Comparison of ENCODE assay signal across 10 cellular contexts in the genomic region with DNA sequence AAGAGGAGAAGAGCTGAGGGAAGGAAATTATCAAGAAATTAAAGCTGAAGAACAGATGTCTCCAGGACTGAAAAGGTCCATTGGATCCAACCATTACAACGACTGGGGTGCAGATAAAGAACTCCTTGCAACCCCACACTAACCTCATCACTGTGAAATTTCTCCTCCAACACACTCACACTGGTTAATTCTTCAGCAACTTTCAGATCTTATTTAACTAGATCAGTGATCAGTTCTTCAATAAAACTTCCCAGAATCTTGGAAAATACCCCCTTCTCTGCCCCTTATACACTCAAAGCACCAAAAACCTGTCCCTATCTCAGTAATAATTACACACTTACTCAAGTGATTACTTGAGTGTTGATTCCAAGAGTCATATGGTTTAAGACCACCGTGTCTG.
A peak's percentile ranks its signal among the peaks of the same experiment; 100 is the strongest.
DNase-seq lines count a peak whose midpoint lies in the region; ATAC-seq, FAIRE-seq and TF ChIP-seq lines count a peak whose summit lies in the region.
"Had no signal": no experiment of that assay in that cellular context is flagged by ENCODE, and none has a peak within 500 bp of the region (broad histone marks: within the 10 kb centered on the region; RNA-seq: fewer than 3 reads in every experiment).

No MANE protein-coding gene starts in this region.

- BruUV-seq in endothelial cell of umbilical vein (replicated peaks; lab: Mats Ljungman, UMichigan) = no TSS peak

- H2AFZ ChIP-seq in OCI-LY3 (ENCODE audit: low read depth, low read length) = peak overlapping the region; percentile 64; the same call in 1 of the 2 replicates
- peak overlapping the region; percentile 98 for H2AFZ ChIP-seq in endothelial cell of umbilical vein (ENCODE audit: low read depth, low read length)

- peaks cover 17% of the 10 kb centered on the region for H3K4me1 ChIP-seq in OCI-LY3 (ENCODE audit: low read length)
- peaks cover 13% of the 10 kb centered on the region for H3K4me1 ChIP-seq in endothelial cell of umbilical vein (ENCODE audit: control insufficient read depth, extremely low read depth, insufficient read depth, low read length)
- H3K4me1 ChIP-seq in psoas muscle = peaks cover 19% of the 10 kb centered on the region

- TF ChIP-seq CTCF in OCI-LY3 (IDR thresholded peaks at IDR 0.05; ENCODE audit: low read depth, low read length) (no peak), endothelial cell of umbilical vein (IDR thresholded peaks at IDR 0.05; ENCODE audit: extremely low read depth in 1 of 2, insufficient read depth in 1 of 2, low read depth in 1 of 2, low read length in 2 of 2) (no peak), psoas muscle (IDR thresholded peaks at IDR 0.05) (no peak), progenitor cell of endocrine pancreas (IDR thresholded peaks at IDR 0.05; ENCODE audit: unreplicated experiment) (no peak)

- H3K4me2 ChIP-seq in OCI-LY3 (ENCODE audit: low read length) (peak overlapping the region; percentile 74), endothelial cell of umbilical vein (ENCODE audit: insufficient read depth, low read length) (peak overlapping the region; percentile 87)

- no peaks in the 10 kb centered on the region for H3K27me3 ChIP-seq in OCI-LY3 (ENCODE audit: low read depth, low read length)
- H3K27me3 ChIP-seq in endothelial cell of umbilical vein (ENCODE audit: control insufficient read depth in 2 of 2, insufficient read depth in 2 of 2, low read length in 2 of 2) = no peaks in the 10 kb centered on the region
- no peaks in the 10 kb centered on the region for H3K27me3 ChIP-seq in psoas muscle (ENCODE audit: insufficient read depth in 3 of 3, low read length in 2 of 3)

- dilution Hi-C loops in endothelial cell of umbilical vein (cut with MboI; ENCODE audit: extremely low pct_ligation_motif_present, low sequenced_read_pairs) = no loop called here

- no peak overlapping the region for H3K4me3 Mint-ChIP-seq in activated naive CD4-positive, alpha-beta T cell treated with anti-CD3 and anti-CD28 coated beads for 36 hours
- no peak overlapping the region for H3K4me3 Mint-ChIP-seq in stimulated activated memory B cell treated with anti-CD40 and anti-IgM and Interleukin-4, amounts not matched to agents 10 μg/mL and 1 μg/mL and 100 μg/mL, for 72 hours
- no peak overlapping the region for H3K4me3 Mint-ChIP-seq in progenitor cell of endocrine pancreas (ENCODE audit: low read depth)
- H3K4me3 Mint-ChIP-seq: nephron had no signal

- H4K20me1 ChIP-seq in OCI-LY3 (ENCODE audit: insufficient read depth, low read length) (no peaks in the 10 kb centered on the region), endothelial cell of umbilical vein (replicated peaks; ENCODE audit: control insufficient read depth, extremely low read depth, insufficient read depth, low read length) (no peaks in the 10 kb centered on the region)

- H3K9me3 ChIP-seq in OCI-LY3 (ENCODE audit: insufficient read depth, low read length) = no peaks in the 10 kb centered on the region
- no peaks in the 10 kb centered on the region for H3K9me3 ChIP-seq in endothelial cell of umbilical vein (replicated peaks; ENCODE audit: control insufficient read depth, insufficient read depth, low read length)
- H3K9me3 ChIP-seq in psoas muscle = no peaks in the 10 kb centered on the region

- H3K27me3 Mint-ChIP-seq in activated naive CD4-positive, alpha-beta T cell treated with anti-CD3 and anti-CD28 coated beads for 36 hours (ENCODE audit: low read depth) = no peaks in the 10 kb centered on the region
- H3K27me3 Mint-ChIP-seq in stimulated activated memory B cell treated with anti-CD40 and anti-IgM and Interleukin-4, amounts not matched to agents 10 μg/mL and 1 μg/mL and 100 μg/mL, for 72 hours = no peaks in the 10 kb centered on the region
- no peaks in the 10 kb centered on the region for H3K27me3 Mint-ChIP-seq in progenitor cell of endocrine pancreas

- DNase-seq in activated naive CD4-positive, alpha-beta T cell treated with anti-CD3 and anti-CD28 coated beads for 36 hours = no peak
- no peak for DNase-seq in activated naive CD4-positive, alpha-beta T cell treated with anti-CD3 and anti-CD28 coated beads, Interleukin-2, amount 50 U/mL, for 16 hours
- DNase-seq in endothelial cell of umbilical vein (ENCODE audit: low read depth, low spot score) (peak; percentile 7), psoas muscle (no peak), GM19240 (ENCODE audit: insufficient read length, low spot score) (no peak), progenitor cell of endocrine pancreas (ENCODE audit: low spot score, unreplicated experiment) (no peak)
- DNase-seq: stimulated activated CD8-positive, alpha-beta memory T cell treated with anti-CD3 and anti-CD28 coated beads, Interleukin-4, amount 100 ng/mL, for 48 hours had no signal

- H3K9me1 ChIP-seq in endothelial cell of umbilical vein (replicated peaks; ENCODE audit: control insufficient read depth, extremely low read depth, insufficient read depth, low read length) = no peaks in the 10 kb centered on the region

- H3K36me3 ChIP-seq in OCI-LY3 (replicated peaks; ENCODE audit: low read depth, low read length) (no peaks in the 10 kb centered on the region), endothelial cell of umbilical vein (ENCODE audit: control insufficient read depth in 2 of 2, extremely low read depth in 1 of 2, insufficient read depth in 2 of 2, low read length in 2 of 2) (no peaks in the 10 kb centered on the region), psoas muscle (ENCODE audit: insufficient read depth in 1 of 2, low read depth in 1 of 2) (no peaks in the 10 kb centered on the region)

- peaks cover 44% of the 10 kb centered on the region for H3K4me1 Mint-ChIP-seq in activated naive CD4-positive, alpha-beta T cell treated with anti-CD3 and anti-CD28 coated beads for 36 hours (ENCODE audit: low read depth)
- peaks cover 16% of the 10 kb centered on the region for H3K4me1 Mint-ChIP-seq in stimulated activated memory B cell treated with anti-CD40 and anti-IgM and Interleukin-4, amounts not matched to agents 10 μg/mL and 1 μg/mL and 100 μg/mL, for 72 hours
- no peaks in the 10 kb centered on the region for H3K4me1 Mint-ChIP-seq in progenitor cell of endocrine pancreas (ENCODE audit: low read depth)

- POLR2A ChIA-PET in endothelial cell of umbilical vein (lab: Charles Lee) = no interaction called here

- H3K79me2 ChIP-seq in OCI-LY3 (ENCODE audit: low read length) (no peaks in the 10 kb centered on the region), endothelial cell of umbilical vein (ENCODE audit: control insufficient read depth, insufficient read depth, low read length) (no peaks in the 10 kb centered on the region)

- FAIRE-seq in endothelial cell of umbilical vein (lab: Jason Lieb, UNC) = no peak

- TF ChIP-seq POLR2A in endothelial cell of umbilical vein (IDR thresholded peaks at IDR 0.05; ENCODE audit: low read depth, low read length) = no peak

- no peak for ATAC-seq in stimulated activated memory B cell treated with anti-CD40 and anti-IgM and Interleukin-4, amounts not matched to agents 10 μg/mL and 1 μg/mL and 100 μg/mL, for 72 hours
- ATAC-seq in psoas muscle = no peak

- CTCF ChIA-PET in activated naive CD4-positive, alpha-beta T cell treated with anti-CD3 and anti-CD28 coated beads for 36 hours (lab: Charles Lee) = interaction anchor here (0.6 to 2.8 kb wide), 14 partner anchors 13 to 438 kb away, joined by 3 to 15 read pairs (median 4); no protein-coding TSS in a partner anchor
- CTCF ChIA-PET in endothelial cell of umbilical vein (lab: Charles Lee) = interaction anchor here (0.6 to 3.5 kb wide), 56 partner anchors 9 to 675 kb away, joined by 3 to 117 read pairs (median 4); partner anchors contain the start of gene RAB18

- H3K27ac ChIP-seq in OCI-LY3 (ENCODE audit: low read length) (no peak overlapping the region), endothelial cell of umbilical vein (ENCODE audit: insufficient read depth, low read depth, low read length) (no peak overlapping the region), psoas muscle (no peak overlapping the region)

- H3K9ac ChIP-seq in OCI-LY3 (ENCODE audit: low read length) = 0 out of 2 replicates have a peak overlapping the region, but pooled peaks have one; percentile 28
- no peak overlapping the region for H3K9ac ChIP-seq in endothelial cell of umbilical vein (replicated peaks; ENCODE audit: extremely low read depth, insufficient read depth, low read length)

- intact Hi-C loops in activated naive CD4-positive, alpha-beta T cell treated with anti-CD3 and anti-CD28 coated beads for 36 hours (cut with micrococcal nuclease) = loop anchor here (1.0 to 5.0 kb wide), 14 partner anchors 63 to 808 kb away; partner anchors contain the start of genes MPP7, ODAD2 and RAB18
- intact Hi-C loops in endothelial cell of umbilical vein (cut with micrococcal nuclease) = loop anchor here (1.0 to 5.0 kb wide), 9 partner anchors 62 to 621 kb away; no protein-coding TSS in a partner anchor
- intact Hi-C loops in psoas muscle (cut with DNase I) = loop anchor here in 1 of 2 donors (5.0 to 10.0 kb wide), 2 partner anchors 54 to 622 kb away; no protein-coding TSS in a partner anchor

- H3K4me3 ChIP-seq in OCI-LY3 (ENCODE audit: low read length) (peak overlapping the region; percentile 55; the same call in 1 of the 2 replicates), endothelial cell of umbilical vein (replicated peaks in 1 of 3; ENCODE audit: insufficient read depth in 1 of 3, low read depth in 1 of 3, low read length in 3 of 3) (no peak overlapping the region), psoas muscle (no peak overlapping the region)

- peak overlapping the region; percentile 81 for H3K27ac Mint-ChIP-seq in activated naive CD4-positive, alpha-beta T cell treated with anti-CD3 and anti-CD28 coated beads for 36 hours
- peak overlapping the region; percentile 66 for H3K27ac Mint-ChIP-seq in stimulated activated memory B cell treated with anti-CD40 and anti-IgM and Interleukin-4, amounts not matched to agents 10 μg/mL and 1 μg/mL and 100 μg/mL, for 72 hours
- no peak overlapping the region for H3K27ac Mint-ChIP-seq in progenitor cell of endocrine pancreas
- H3K27ac Mint-ChIP-seq: nephron had no signal

- H3K9me3 Mint-ChIP-seq in activated naive CD4-positive, alpha-beta T cell treated with anti-CD3 and anti-CD28 coated beads for 36 hours = no peaks in the 10 kb centered on the region
- no peaks in the 10 kb centered on the region for H3K9me3 Mint-ChIP-seq in stimulated activated memory B cell treated with anti-CD40 and anti-IgM and Interleukin-4, amounts not matched to agents 10 μg/mL and 1 μg/mL and 100 μg/mL, for 72 hours
- H3K9me3 Mint-ChIP-seq in progenitor cell of endocrine pancreas (ENCODE audit: low read depth) = no peaks in the 10 kb centered on the region
- H3K9me3 Mint-ChIP-seq: nephron had no signal

- no peaks in the 10 kb centered on the region for H3K36me3 Mint-ChIP-seq in activated naive CD4-positive, alpha-beta T cell treated with anti-CD3 and anti-CD28 coated beads for 36 hours (ENCODE audit: low read depth)
- H3K36me3 Mint-ChIP-seq in stimulated activated memory B cell treated with anti-CD40 and anti-IgM and Interleukin-4, amounts not matched to agents 10 μg/mL and 1 μg/mL and 100 μg/mL, for 72 hours = no peaks in the 10 kb centered on the region
- no peaks in the 10 kb centered on the region for H3K36me3 Mint-ChIP-seq in progenitor cell of endocrine pancreas (ENCODE audit: insufficient read depth)

- WGBS in psoas muscle, 3 donors = 28 to 52% (median 28%) methylated on average over 2 of the region's 2 CpGs

TF ChIP-seq in endothelial cell of umbilical vein, 7 proteins besides CTCF, POLR2A, EP300 and RAD21 (continues in another document):
- no peak for TF ChIP-seq MYC (IDR thresholded peaks at IDR 0.05; ENCODE audit: low read depth, low read length)
- TF ChIP-seq GATA2 (IDR thresholded peaks at IDR 0.05; ENCODE audit: insufficient read depth, insufficient read length, low read depth, low read length) = no peak
